ENCODE assay signal across 12 cellular contexts in genomic region chr17:77120866-77121265, GRCh38. TPM values are rescaled to one million over a fixed set of nuclear protein-coding genes. Genes with fewer than 3 reads are reported as not detected.
DNase-seq lines count a peak whose midpoint lies in the region; ATAC-seq and TF ChIP-seq lines count a peak whose summit lies in the region.
"Had no signal": no experiment of that assay in that cellular context is flagged by ENCODE, and none has a peak within 500 bp of the region (broad histone marks: within the 10 kb centered on the region; RNA-seq: fewer than 3 reads in every experiment).

No MANE protein-coding gene starts in this region.

- intact Hi-C loops in uterus (cut with DNase I; ENCODE audit: low total_unique reads): no loop called here

- DNase-seq in activated naive CD4-positive, alpha-beta T cell treated with anti-CD3 and anti-CD28 coated beads, Interleukin-2, amount 50 U/mL, for 72 hours (ENCODE audit: low spot score in 2 of 2): no peak
- no peak for DNase-seq in activated naive CD4-positive, alpha-beta T cell (lab: John Stamatoyannopoulos, UW)
- no peak for DNase-seq in endothelial cell (ENCODE audit: low spot score)
- DNase-seq in uterus: no peak
- no peak for DNase-seq in NCI-H2171 (lab: John Stamatoyannopoulos, UW)
- no peak for DNase-seq in omental fat pad (ENCODE audit: low spot score)
- DNase-seq: activated T-cell treated with anti-CD3 and anti-CD28 coated beads for 4 hours; central memory CD4-positive, alpha-beta T cell; NCI-H1048 had no signal

- H4K20me1 ChIP-seq in neural cell (ENCODE audit: insufficient read depth): no peaks in the 10 kb centered on the region

- no peak for TF ChIP-seq POLR2A in uterus (IDR thresholded peaks at IDR 0.05)

- H3K4me3 Mint-ChIP-seq in endothelial cell (ENCODE audit: unreplicated experiment): no peak overlapping the region

- no peaks in the 10 kb centered on the region for H3K9me2 ChIP-seq in neural cell (ENCODE audit: insufficient read depth, low read length)

- TF ChIP-seq EP300 in neural cell (conservative IDR thresholded peaks at IDR 0.05; ENCODE audit: poor library complexity, severe bottlenecking): no peak

- TF ChIP-seq CTCF in endothelial cell (IDR thresholded peaks at IDR 0.05; ENCODE audit: unreplicated experiment): no peak
- TF ChIP-seq CTCF in neural cell (IDR thresholded peaks at IDR 0.05; ENCODE audit: poor library complexity, severe bottlenecking): no peak
- TF ChIP-seq CTCF in uterus (IDR thresholded peaks at IDR 0.05): no peak
- TF ChIP-seq CTCF in omental fat pad (IDR thresholded peaks at IDR 0.05): no peak

- H3K9me3 ChIP-seq in neural cell (ENCODE audit: low read length) (no peaks in the 10 kb centered on the region), uterus (no peaks in the 10 kb centered on the region)

- H3K27me3 ChIP-seq in neural cell (ENCODE audit: insufficient read depth, low read depth, low read length) (no peaks in the 10 kb centered on the region), uterus (no peaks in the 10 kb centered on the region)

- H2AFZ ChIP-seq in neural cell (ENCODE audit: low read depth, low read length): no peak overlapping the region

- H3K27me3 Mint-ChIP-seq in endothelial cell (ENCODE audit: unreplicated experiment): peaks cover 4% of the 10 kb centered on the region

- H3K27ac Mint-ChIP-seq in activated naive CD4-positive, alpha-beta T cell treated with anti-CD3 and anti-CD28 coated beads, Interleukin-2, amount 50 U/mL, for 72 hours: peak overlapping the region; percentile 35 to 69
- H3K27ac Mint-ChIP-seq in endothelial cell (ENCODE audit: unreplicated experiment): peak overlapping the region; percentile 70

- H3K27ac ChIP-seq in neural cell (ENCODE audit: low read length) (peak overlapping the region; percentile 95), uterus (peak overlapping the region; percentile 62 to 72)

- H3K9ac ChIP-seq in neural cell (ENCODE audit: low read length): peak overlapping the region; percentile 31

- H3K9me3 Mint-ChIP-seq in activated naive CD4-positive, alpha-beta T cell treated with anti-CD3 and anti-CD28 coated beads, Interleukin-2, amount 50 U/mL, for 72 hours: no peaks in the 10 kb centered on the region
- no peaks in the 10 kb centered on the region for H3K9me3 Mint-ChIP-seq in endothelial cell (ENCODE audit: unreplicated experiment)

- H3K4me3 ChIP-seq in neural cell (ENCODE audit: low read length) (no peak overlapping the region), uterus (no peak overlapping the region)

- no peak overlapping the region for H3K4me2 ChIP-seq in neural cell (ENCODE audit: low read length)

- H3K4me1 ChIP-seq in uterus: peaks cover 4 to 9% of the 10 kb centered on the region in 2 donors

- no peak for ATAC-seq in activated naive CD4-positive, alpha-beta T cell treated with anti-CD3 and anti-CD28 coated beads, Interleukin-2, amount 50 U/mL, for 72 hours
- no peak for ATAC-seq in HG02973 (IDR thresholded peaks at IDR 0.05; ENCODE audit: unreplicated experiment)
- no peak for ATAC-seq in omental fat pad (ENCODE audit: low FRiP score)
- ATAC-seq: sciatic nerve had no signal

- no peak for TF ChIP-seq RAD21 in neural cell (conservative IDR thresholded peaks at IDR 0.05)

- no peaks in the 10 kb centered on the region for H3K36me3 ChIP-seq in neural cell (ENCODE audit: insufficient read depth, low read length)
- H3K36me3 ChIP-seq in uterus: no peaks in the 10 kb centered on the region

- no peaks in the 10 kb centered on the region for H3K79me2 ChIP-seq in neural cell (replicated peaks; ENCODE audit: insufficient read depth, low read length)

- peaks cover 58% of the 10 kb centered on the region for H3K4me1 Mint-ChIP-seq in endothelial cell (ENCODE audit: unreplicated experiment)

- H3K36me3 Mint-ChIP-seq in activated naive CD4-positive, alpha-beta T cell treated with anti-CD3 and anti-CD28 coated beads, Interleukin-2, amount 50 U/mL, for 72 hours: peaks cover 0 to 5% of the 10 kb centered on the region in 2 donors
- H3K36me3 Mint-ChIP-seq in endothelial cell (ENCODE audit: low read depth, unreplicated experiment): no peaks in the 10 kb centered on the region

- H3F3A ChIP-seq in neural cell (ENCODE audit: insufficient read depth, low read length, poor library complexity, severe bottlenecking): peaks cover 5% of the 10 kb centered on the region

TF ChIP-seq in neural cell, 6 proteins besides CTCF, POLR2A, EP300 and RAD21:
- TF ChIP-seq MXI1 (conservative IDR thresholded peaks at IDR 0.05; ENCODE audit: poor library complexity, severe bottlenecking): no peak
- no peak for TF ChIP-seq POLR2AphosphoS5 (IDR thresholded peaks at IDR 0.05)
- no peak for TF ChIP-seq TAF1 (IDR thresholded peaks at IDR 0.05; ENCODE audit: low read depth)
- TF ChIP-seq EZH2 (IDR thresholded peaks at IDR 0.05; ENCODE audit: borderline replicate concordance, insufficient read depth, low read length, poor library complexity, severe bottlenecking): no peak
- TF ChIP-seq SMC3 (conservative IDR thresholded peaks at IDR 0.05; ENCODE audit: poor library complexity): no peak
- no peak for TF ChIP-seq REST (IDR thresholded peaks at IDR 0.05; ENCODE audit: borderline replicate concordance)

RNA-seq across cellular contexts. Expression of gene SEC14L1, which starts 19.9 kb away (rescaled TPM):
- total RNA-seq in activated naive CD4-positive, alpha-beta T cell treated with anti-CD3 and anti-CD28 coated beads, Interleukin-2, amount 50 U/mL, for 72 hours: 100 to 1,000 TPM in 1 of 2 donors, 10 to 100 TPM in 1; 53.4 to 103 TPM
- total RNA-seq in endothelial cell (ENCODE audit: unreplicated experiment) (315 TPM), uterus (100 to 1,000 TPM in 1 of 4 donors, 10 to 100 TPM in 3; 38.2 to 128 (median 42.6) TPM), omental fat pad (100 to 1,000 TPM in 3 of 4 donors, 10 to 100 TPM in 1; 72.8 to 330 (median 113) TPM)
- polyA plus RNA-seq in neural cell: 40.4 and 49.7 TPM in 2 replicates
- polyA minus RNA-seq in neural cell: 112 TPM in 2 replicates
